In genomic region chr4:2268357-2269205, GRCh38 we compare ENCODE assay signal across 16 cellular contexts.
"Had no signal": no experiment of that assay in that cellular context is flagged by ENCODE, and none has a peak within 500 bp of the region (broad histone marks: within the 10 kb centered on the region; RNA-seq: fewer than 3 reads in every experiment).

No MANE protein-coding gene starts in this region.

- H3K36me3 ChIP-seq: heart left ventricle, prostate gland, sigmoid colon had no signal

- H3K9ac ChIP-seq: parathyroid adenoma had no signal

- DNase-seq: effector CD8-positive, alpha-beta T cell; foreskin melanocyte; hippocampal formation; left colon; midbrain; retina; small intestine; stimulated activated CD4-positive, alpha-beta T cell treated with anti-CD3 and anti-CD28 coated beads, Interleukin-12 subunit alpha, Interleukin-12 subunit beta, amount 100 ng/mL, for 4 hours; stimulated activated naive CD4-positive, alpha-beta T cell treated with Interleukin-2 at 50 U/mL for 16 hours had no signal

- H3K9me3 ChIP-seq: heart left ventricle, prostate gland, sigmoid colon had no signal

- H3K27ac ChIP-seq: coronary artery, heart left ventricle, parathyroid adenoma, prostate gland, sigmoid colon had no signal

- ATAC-seq: heart left ventricle; left colon; natural killer cell treated with Interleukin-12 subunit alpha and Interleukin-12 subunit beta and Interleukin-15 and Interleukin-18, amount 100 ng/mL, for 72 hours had no signal

- H2AFZ ChIP-seq: parathyroid adenoma had no signal

- FAIRE-seq: small intestine, urothelium cell line had no signal

- H3K4me3 ChIP-seq: coronary artery, heart left ventricle, prostate gland, sigmoid colon had no signal

- H3K79me2 ChIP-seq: parathyroid adenoma had no signal

- H3K27me3 ChIP-seq: heart left ventricle, sigmoid colon had no signal
